Comparison of ENCODE assay signal across 1 cellular context in genomic region chr7:43729214-43729923, GRCh38.
A peak's percentile ranks its signal among the peaks of the same experiment; 100 is the strongest.
TF ChIP-seq lines count a peak whose summit lies in the region.

TSS of gene COA1 (minus strand) at chr7:43729523. CDS start at chr7:43648614, 80,909 bp downstream.

TF ChIP-seq in HepG2, 621 proteins besides CTCF, POLR2A, EP300 and RAD21 (continued from another document and continues in another):
- TF ChIP-seq ZNF18 (CRISPR knock-in tag; IDR thresholded peaks at IDR 0.05; ENCODE audit: insufficient replicate concordance), result peak; percentile 54
- TF ChIP-seq ZNF614 (CRISPR knock-in tag; IDR thresholded peaks at IDR 0.05; ENCODE audit: borderline replicate concordance), result peak; percentile 35; the same call in 1 of the 2 replicates
- TF ChIP-seq IRX3 (CRISPR knock-in tag; IDR thresholded peaks at IDR 0.05; ENCODE audit: borderline replicate concordance, low read depth), result no peak
- TF ChIP-seq ZBTB1 (CRISPR knock-in tag; IDR thresholded peaks at IDR 0.05; ENCODE audit: borderline replicate concordance), result peak; percentile 60; the same call in 1 of the 2 replicates
- TF ChIP-seq GZF1 (CRISPR knock-in tag; IDR thresholded peaks at IDR 0.05), result peak; percentile 83; the same call in 1 of the 2 replicates
- TF ChIP-seq PAXIP1 (CRISPR knock-in tag; conservative IDR thresholded peaks at IDR 0.05), result peak; percentile 31; the same call in 1 of the 2 replicates
- TF ChIP-seq ZBTB14 (CRISPR knock-in tag; IDR thresholded peaks at IDR 0.05), result peak; percentile 50
- TF ChIP-seq TEF (CRISPR knock-in tag; IDR thresholded peaks at IDR 0.05), result 0 out of 2 replicates have a peak, but pooled peaks have one; percentile 27
- TF ChIP-seq ZFY (CRISPR knock-in tag; IDR thresholded peaks at IDR 0.05), result peak; percentile 90
- 0 out of 2 replicates have a peak, but pooled peaks have one; percentile 40 for TF ChIP-seq ZNF20 (CRISPR knock-in tag; IDR thresholded peaks at IDR 0.05)
- peak; percentile 77 for TF ChIP-seq PITX1 (CRISPR knock-in tag; IDR thresholded peaks at IDR 0.05)
- TF ChIP-seq ZNF501 (CRISPR knock-in tag; IDR thresholded peaks at IDR 0.05), result peak; percentile 91
- TF ChIP-seq ZNF557 (CRISPR knock-in tag; IDR thresholded peaks at IDR 0.05), result 0 out of 2 replicates have a peak, but pooled peaks have one; percentile 70
- TF ChIP-seq IKZF4 (CRISPR knock-in tag; IDR thresholded peaks at IDR 0.05; ENCODE audit: borderline replicate concordance, low read depth, not compliant biosample characterization), result peak; percentile 76
- TF ChIP-seq KLF11 (CRISPR knock-in tag; IDR thresholded peaks at IDR 0.05), result peak; percentile 56; the same call in 1 of the 2 replicates
- peak; percentile 31; the same call in 1 of the 2 replicates for TF ChIP-seq ZNF232 (CRISPR knock-in tag; IDR thresholded peaks at IDR 0.05; ENCODE audit: borderline replicate concordance)
- TF ChIP-seq EHMT2 (IDR thresholded peaks at IDR 0.05; ENCODE audit: borderline replicate concordance, low read depth, low read length), result no peak
- TF ChIP-seq ZNF362 (CRISPR knock-in tag; IDR thresholded peaks at IDR 0.05; ENCODE audit: borderline replicate concordance), result peak; percentile 89
- TF ChIP-seq TSC22D2 (CRISPR knock-in tag; IDR thresholded peaks at IDR 0.05; ENCODE audit: borderline replicate concordance), result peak; percentile 64; the same call in 1 of the 2 replicates
- peak; percentile 68; the same call in 1 of the 2 replicates for TF ChIP-seq ARNT2 (CRISPR knock-in tag; IDR thresholded peaks at IDR 0.05; ENCODE audit: low read depth)
- TF ChIP-seq ZMYM2 (CRISPR knock-in tag; IDR thresholded peaks at IDR 0.05), result 0 out of 2 replicates have a peak, but pooled peaks have one; percentile 8
- peak; percentile 82 for TF ChIP-seq TBX2 (CRISPR knock-in tag; IDR thresholded peaks at IDR 0.05; ENCODE audit: borderline replicate concordance)
- TF ChIP-seq ZNF180 (CRISPR knock-in tag; IDR thresholded peaks at IDR 0.05; ENCODE audit: borderline replicate concordance, low read depth), result 0 out of 2 replicates have a peak, but pooled peaks have one; percentile 38
- TF ChIP-seq HOXD1 (CRISPR knock-in tag; IDR thresholded peaks at IDR 0.05), result no peak
- no peak for TF ChIP-seq CREB1 (IDR thresholded peaks at IDR 0.05)
- no peak for TF ChIP-seq CREB1 (CRISPR knock-in tag; IDR thresholded peaks at IDR 0.05)
- TF ChIP-seq GATAD2A (CRISPR knock-in tag; IDR thresholded peaks at IDR 0.05), result peak; percentile 75
- TF ChIP-seq ZC3H13 (CRISPR knock-in tag; IDR thresholded peaks at IDR 0.05), result peak; percentile 76
- TF ChIP-seq ZNF816 (CRISPR knock-in tag; IDR thresholded peaks at IDR 0.05; ENCODE audit: borderline replicate concordance), result no peak; the same call in 1 of the 2 replicates
- no peak; the same call in 1 of the 2 replicates for TF ChIP-seq ZBTB34 (CRISPR knock-in tag; IDR thresholded peaks at IDR 0.05)
- TF ChIP-seq SMARCE1 (IDR thresholded peaks at IDR 0.05; ENCODE audit: borderline replicate concordance), result no peak
- TF ChIP-seq ZNF382 (CRISPR knock-in tag; IDR thresholded peaks at IDR 0.05; ENCODE audit: borderline replicate concordance), result no peak
- TF ChIP-seq ZSCAN12 (CRISPR knock-in tag; IDR thresholded peaks at IDR 0.05), result peak; percentile 61; the same call in 1 of the 2 replicates
- TF ChIP-seq FOXO4 (CRISPR knock-in tag; conservative IDR thresholded peaks at IDR 0.05), result no peak
- no peak for TF ChIP-seq ZSCAN21 (CRISPR knock-in tag; IDR thresholded peaks at IDR 0.05; ENCODE audit: borderline replicate concordance)
- peak; percentile 57 for TF ChIP-seq YY1 (IDR thresholded peaks at IDR 0.05; ENCODE audit: insufficient read depth, insufficient replicate concordance, low read depth, low read length)
- no peak for TF ChIP-seq CBX1 (IDR thresholded peaks at IDR 0.05; ENCODE audit: low read depth)
- TF ChIP-seq HNF1B (CRISPR knock-in tag; IDR thresholded peaks at IDR 0.05), result no peak; the same call in none of the 2 replicates
- TF ChIP-seq SNAPC4 (CRISPR knock-in tag; IDR thresholded peaks at IDR 0.05), result peak; percentile 43; the same call in 1 of the 2 replicates
- TF ChIP-seq U2AF2 (IDR thresholded peaks at IDR 0.05; ENCODE audit: low read depth, low read length), result no peak
- TF ChIP-seq CHCHD3 (CRISPR knock-in tag; IDR thresholded peaks at IDR 0.05), result peak; percentile 18; the same call in 1 of the 2 replicates
- TF ChIP-seq ZBTB26 (CRISPR knock-in tag; IDR thresholded peaks at IDR 0.05; ENCODE audit: borderline replicate concordance), result peak; percentile 77; the same call in 1 of the 2 replicates
